25 cellular contexts compared by ENCODE assay signal in genomic region chr15:88788816-88789215, GRCh38. TPM values are rescaled to one million over a fixed set of nuclear protein-coding genes. Genes with fewer than 3 reads are reported as not detected.
DNase-seq lines count a peak whose midpoint lies in the region; ATAC-seq and TF ChIP-seq lines count a peak whose summit lies in the region.
"Had no signal": no experiment of that assay in that cellular context is flagged by ENCODE, and none has a peak within 500 bp of the region (broad histone marks: within the 10 kb centered on the region; RNA-seq: fewer than 3 reads in every experiment).

No MANE protein-coding gene starts in this region.

- no peak for TF ChIP-seq POLR2A in body of pancreas (IDR thresholded peaks at IDR 0.05)

- peak; percentile 49 for DNase-seq in EH (ENCODE audit: low read depth)
- DNase-seq in RWPE2 (ENCODE audit: low spot score), result peak; percentile 27
- peak; percentile 30 for DNase-seq in fibroblast of peridontal ligament (ENCODE audit: extremely low read depth)
- DNase-seq in ureter (ENCODE audit: low spot score), result peak; percentile 9
- DNase-seq in aorta, result no peak
- no peak for DNase-seq in body of pancreas
- DNase-seq: BE2C; CD8-positive, alpha-beta memory T cell; DMS 273 treated with DMSO at 0.1 percent for 48 hours; DMS79; GF-D8; MV-4-11; NCI-H1105 treated with DMSO at 0.1 percent for 48 hours; NCI-H2029; NCI-H446; NCI-H524 treated with DMSO at 0.1 percent for 48 hours; NCI-H774; PC-9; RPMI8226; SHP77 treated with DMSO at 0.1 percent for 48 hours had no signal

- no peak for TF ChIP-seq CTCF in RWPE2 (IDR thresholded peaks at IDR 0.05; ENCODE audit: poor library complexity, severe bottlenecking)
- no peak for TF ChIP-seq CTCF in body of pancreas (IDR thresholded peaks at IDR 0.05)

- no peak for ATAC-seq in RWPE2 (ENCODE audit: low read depth)
- ATAC-seq in HG03097 (IDR thresholded peaks at IDR 0.05; ENCODE audit: low FRiP score, unreplicated experiment), result no peak
- no peak for ATAC-seq in aorta (ENCODE audit: low FRiP score)
- no peak for ATAC-seq in body of pancreas
- ATAC-seq: HCT116 had no signal

- no peaks in the 10 kb centered on the region for H3K36me3 ChIP-seq in RWPE2 (ENCODE audit: low read depth)
- no peaks in the 10 kb centered on the region for H3K36me3 ChIP-seq in aorta (ENCODE audit: control insufficient read depth in 1 of 2, insufficient read depth in 2 of 2, low read length in 1 of 2)
- no peaks in the 10 kb centered on the region for H3K36me3 ChIP-seq in body of pancreas (replicated peaks in 1 of 2; ENCODE audit: insufficient read depth in 1 of 2, low read depth in 2 of 2)
- H3K36me3 ChIP-seq: BE2C had no signal

- H3K9me3 ChIP-seq in RWPE2 (ENCODE audit: severe bottlenecking) (no peaks in the 10 kb centered on the region), aorta (ENCODE audit: control insufficient read depth, low read length) (no peaks in the 10 kb centered on the region), body of pancreas (no peaks in the 10 kb centered on the region)
- H3K9me3 ChIP-seq: BE2C had no signal

- H3K27me3 ChIP-seq in RWPE2 (ENCODE audit: insufficient read depth, poor library complexity, severe bottlenecking), result no peaks in the 10 kb centered on the region
- no peaks in the 10 kb centered on the region for H3K27me3 ChIP-seq in aorta (ENCODE audit: control insufficient read depth in 1 of 2, insufficient read depth in 2 of 2, low read length in 1 of 2)
- peaks cover 0 to 9% of the 10 kb centered on the region in 2 donors for H3K27me3 ChIP-seq in body of pancreas

- no peak overlapping the region for H3K27ac ChIP-seq in RWPE2 (ENCODE audit: poor library complexity, severe bottlenecking)
- H3K27ac ChIP-seq in aorta (ENCODE audit: low read depth in 1 of 2, low read length in 2 of 2), result no peak overlapping the region
- H3K27ac ChIP-seq in body of pancreas, result no peak overlapping the region
- H3K27ac ChIP-seq: PC-9 had no signal

- H3K4me1 ChIP-seq in RWPE2 (ENCODE audit: insufficient read depth, poor library complexity, severe bottlenecking) (peaks cover 25% of the 10 kb centered on the region), aorta (ENCODE audit: control insufficient read depth in 1 of 2, insufficient read depth in 2 of 2, low read length in 2 of 2) (peaks cover 0 to 1% of the 10 kb centered on the region in 2 donors), body of pancreas (no peaks in the 10 kb centered on the region)
- H3K4me1 ChIP-seq: BE2C had no signal

- H3K4me3 ChIP-seq in RWPE2 (ENCODE audit: severe bottlenecking) (no peak overlapping the region), aorta (ENCODE audit: low read length in 2 of 2) (no peak overlapping the region), body of pancreas (no peak overlapping the region)
- H3K4me3 ChIP-seq: PC-9 had no signal

- intact Hi-C loops in aorta (cut with DNase I) (no loop called here), body of pancreas (cut with DNase I) (no loop called here)

RNA-seq across cellular contexts. Expression of gene ACAN, which starts 14.4 kb away (rescaled TPM):
- total RNA-seq in ureter (1.6 TPM), aorta (100 to 1,000 TPM in 1 of 2 donors, 10 to 100 TPM in 1; 31.7 to 312 TPM), body of pancreas (1 to 10 TPM in 1 of 2 donors, not detected in 1; 1.6 TPM)
- polyA plus RNA-seq in aorta, result 10 to 100 TPM; 12.9 to 37.6 TPM
- total RNA-seq: A673; CD8-positive, alpha-beta memory T cell; HT-29; PC-9 had no signal
- polyA plus RNA-seq: CD14-positive monocyte; CD8-positive, alpha-beta memory T cell had no signal

Comparison
In these comparisons a context has a peak if more than half of its experiments do, and no peak if none do; other contexts are left out.
1. DNase-seq: peak in EH (single experiment), RWPE2 (single experiment), fibroblast of peridontal ligament (single experiment) and ureter (single experiment); none in aorta (0 of 2) and body of pancreas (0 of 4).
2. RNA of gene ACAN, which starts 14.4 kb away (total RNA-seq): 31.7 to 312 TPM in aorta; 1.6 TPM in ureter (single experiment) and 1.6 TPM in body of pancreas; every median in the first group is over 10 times any median in the second.